Comparison of ENCODE assay signal across 11 cellular contexts in genomic region chrX:72971859-72972258, GRCh38. TPM values are rescaled to one million over a fixed set of nuclear protein-coding genes. Genes with fewer than 3 reads are reported as not detected.
"Had no signal": no experiment of that assay in that cellular context is flagged by ENCODE, and none has a peak within 500 bp of the region (broad histone marks: within the 10 kb centered on the region; RNA-seq: fewer than 3 reads in every experiment).

No MANE protein-coding gene starts in this region.

RNA-seq across cellular contexts. Expression of gene DMRTC1, which starts 28.2 kb away (rescaled TPM):
- total RNA-seq: OCI-LY7, PC-3, PC-9, Peyer's patch, Right ventricle myocardium inferior, Right ventricle myocardium superior, RPMI7951, SJCRH30, SJSA1, SK-MEL-5 had no signal
- polyA plus RNA-seq: SK-N-SH had no signal

RNA-seq across cellular contexts. Expression of gene PABPC1L2B, which starts 30.9 kb away (rescaled TPM):
- total RNA-seq: OCI-LY7, PC-3, PC-9, Peyer's patch, Right ventricle myocardium inferior, Right ventricle myocardium superior, RPMI7951, SJCRH30, SJSA1, SK-MEL-5 had no signal

RNA-seq across cellular contexts. Expression of gene FAM236A, which starts 33.9 kb away (rescaled TPM):
- total RNA-seq: OCI-LY7, PC-3, PC-9, Peyer's patch, Right ventricle myocardium inferior, Right ventricle myocardium superior, RPMI7951, SJCRH30, SJSA1, SK-MEL-5 had no signal
- polyA plus RNA-seq: SK-N-SH had no signal

RNA-seq across cellular contexts. Expression of gene FAM236C, which starts 59.4 kb away (rescaled TPM):
- total RNA-seq: OCI-LY7, PC-3, PC-9, Peyer's patch, Right ventricle myocardium inferior, Right ventricle myocardium superior, RPMI7951, SJCRH30, SJSA1, SK-MEL-5 had no signal
- polyA plus RNA-seq: SK-N-SH had no signal
